ENCODE assay signal across 19 cellular contexts in genomic region chr7:78434281-78434680, GRCh38.
DNase-seq lines count a peak whose midpoint lies in the region; ATAC-seq and TF ChIP-seq lines count a peak whose summit lies in the region.
"Had no signal": no experiment of that assay in that cellular context is flagged by ENCODE, and none has a peak within 500 bp of the region (broad histone marks: within the 10 kb centered on the region; RNA-seq: fewer than 3 reads in every experiment).

No MANE protein-coding gene starts in this region.

- H3K9ac ChIP-seq in colonic mucosa (ENCODE audit: low read depth in 2 of 2, low read length in 2 of 2): no peak overlapping the region

- intact Hi-C loops in left ventricle myocardium inferior (cut with micrococcal nuclease) (no loop called here), upper lobe of right lung (cut with DNase I) (no loop called here), colonic mucosa (cut with DNase I) (no loop called here)

- ATAC-seq in upper lobe of right lung (no peak), GM18861 (IDR thresholded peaks at IDR 0.05; ENCODE audit: unreplicated experiment) (no peak), HG03442 (IDR thresholded peaks at IDR 0.05; ENCODE audit: unreplicated experiment) (no peak)

- no peaks in the 10 kb centered on the region for H3K27me3 ChIP-seq in left ventricle myocardium inferior (ENCODE audit: low read depth)
- H3K27me3 ChIP-seq in right atrium auricular region: no peaks in the 10 kb centered on the region
- no peaks in the 10 kb centered on the region for H3K27me3 ChIP-seq in upper lobe of right lung
- H3K27me3 ChIP-seq in colonic mucosa: no peaks in the 10 kb centered on the region
- H3K27me3 ChIP-seq: cardiac muscle cell, suprapubic skin had no signal

- H3K4me1 ChIP-seq in left ventricle myocardium inferior: no peaks in the 10 kb centered on the region
- no peaks in the 10 kb centered on the region for H3K4me1 ChIP-seq in right atrium auricular region
- H3K4me1 ChIP-seq in upper lobe of right lung: no peaks in the 10 kb centered on the region
- H3K4me1 ChIP-seq in colonic mucosa: no peaks in the 10 kb centered on the region
- H3K4me1 ChIP-seq: SJSA1, suprapubic skin had no signal

- H3K4me3 ChIP-seq in left ventricle myocardium inferior: no peak overlapping the region
- no peak overlapping the region for H3K4me3 ChIP-seq in right atrium auricular region
- H3K4me3 ChIP-seq in epithelial cell of proximal tubule (ENCODE audit: low read depth, low read length): no peak overlapping the region
- H3K4me3 ChIP-seq in upper lobe of right lung: no peak overlapping the region
- no peak overlapping the region for H3K4me3 ChIP-seq in colonic mucosa
- H3K4me3 ChIP-seq: cardiac muscle cell, SJSA1, smooth muscle cell, suprapubic skin had no signal

- H3K9me3 ChIP-seq in left ventricle myocardium inferior (replicated peaks) (no peaks in the 10 kb centered on the region), right atrium auricular region (no peaks in the 10 kb centered on the region), upper lobe of right lung (no peaks in the 10 kb centered on the region), colonic mucosa (no peaks in the 10 kb centered on the region)
- H3K9me3 ChIP-seq: SJSA1, suprapubic skin had no signal

- in situ Hi-C loops in SK-MEL-5 (cut with HindIII; ENCODE audit: low pct_unique_long_range_greater_than_20kb, low sequenced_read_pairs): no loop called here

- DNase-seq in left ventricle myocardium inferior (no peak), right atrium auricular region (ENCODE audit: low spot score) (no peak), SK-MEL-5 (ENCODE audit: low read depth, low spot score) (peak; percentile 36), epithelial cell of proximal tubule (ENCODE audit: low read depth) (no peak), upper lobe of right lung (no peak), colonic mucosa (no peak)
- DNase-seq: activated CD4-positive, alpha-beta T cell treated with anti-CD3 and anti-CD28 coated beads for 1 hour; CD4-positive, CD25-positive, alpha-beta regulatory T cell; effector CD4-positive, alpha-beta T cell; naive B cell; NCI-H1105; stimulated activated CD4-positive, alpha-beta T cell treated with anti-CD3 and anti-CD28 coated beads, Interleukin-4, amount 100 ng/mL, for 4 hours; T-helper 9 cell had no signal

- H3K36me3 ChIP-seq in left ventricle myocardium inferior (no peaks in the 10 kb centered on the region), right atrium auricular region (no peaks in the 10 kb centered on the region), upper lobe of right lung (no peaks in the 10 kb centered on the region), colonic mucosa (no peaks in the 10 kb centered on the region)
- H3K36me3 ChIP-seq: cardiac muscle cell, SJSA1, suprapubic skin had no signal

- H3K27ac ChIP-seq in left ventricle myocardium inferior (replicated peaks) (no peak overlapping the region), right atrium auricular region (no peak overlapping the region), upper lobe of right lung (no peak overlapping the region), colonic mucosa (no peak overlapping the region)
- H3K27ac ChIP-seq: cardiac muscle cell, SJSA1, suprapubic skin had no signal

- peak; percentile 22 for TF ChIP-seq CTCF in left ventricle myocardium inferior (IDR thresholded peaks at IDR 0.05; ENCODE audit: borderline replicate concordance)
- TF ChIP-seq CTCF in right atrium auricular region (IDR thresholded peaks at IDR 0.05): no peak
- TF ChIP-seq CTCF in epithelial cell of proximal tubule (conservative IDR thresholded peaks at IDR 0.05; ENCODE audit: low read depth, low read length): peak; percentile 19
- TF ChIP-seq CTCF in upper lobe of right lung (IDR thresholded peaks at IDR 0.05): no peak
- TF ChIP-seq CTCF in colonic mucosa (IDR thresholded peaks at IDR 0.05): no peak

Comparison
In these comparisons a context has a peak if more than half of its experiments do, and no peak if none do; other contexts are left out.
1. CTCF ChIP-seq: peak in left ventricle myocardium inferior (single experiment) and epithelial cell of proximal tubule (single experiment); none in right atrium auricular region (0 of 2), upper lobe of right lung (single experiment) and colonic mucosa (single experiment).